8 cellular contexts compared by ENCODE assay signal in genomic region chr4:56757270-56757746, GRCh38.
DNase-seq lines count a peak whose midpoint lies in the region; ATAC-seq and TF ChIP-seq lines count a peak whose summit lies in the region.

No MANE protein-coding gene starts in this region.

- CTCF ChIA-PET in activated B cell treated with CpG ODN at 0.5 μM for 24 hours (lab: Charles Lee): interaction anchor here (0.7 to 2.0 kb wide), 3 partner anchors 11 to 79 kb away, joined by 3 to 10 read pairs (median 4); no protein-coding TSS in a partner anchor

- H3K4me1 Mint-ChIP-seq in activated B cell treated with CpG ODN at 0.5 μM for 24 hours: peaks cover 57% of the 10 kb centered on the region
- peaks cover 19 to 42% of the 10 kb centered on the region in 2 donors for H3K4me1 Mint-ChIP-seq in stimulated activated naive B cell treated with anti-CD40 and anti-IgM and Interleukin-4, amounts not matched to agents 10 μg/mL and 1 μg/mL and 100 μg/mL, for 72 hours

- H3K4me1 ChIP-seq in esophagus (ENCODE audit: control insufficient read depth in 2 of 2, insufficient read depth in 2 of 2, low read length in 1 of 2): peaks cover 3 to 4% of the 10 kb centered on the region in 2 donors

- no peaks in the 10 kb centered on the region for H3K36me3 Mint-ChIP-seq in activated B cell treated with CpG ODN at 0.5 μM for 24 hours (ENCODE audit: low read depth)
- no peaks in the 10 kb centered on the region for H3K36me3 Mint-ChIP-seq in stimulated activated naive B cell treated with anti-CD40 and anti-IgM and Interleukin-4, amounts not matched to agents 10 μg/mL and 1 μg/mL and 100 μg/mL, for 72 hours

- H3K4me3 ChIP-seq in esophagus (ENCODE audit: low read depth in 1 of 2, low read length in 2 of 2): no peak overlapping the region

- no peaks in the 10 kb centered on the region for H3K27me3 ChIP-seq in esophagus (ENCODE audit: control insufficient read depth in 1 of 2, insufficient read depth in 2 of 2, low read length in 2 of 2)

- H3K9me3 Mint-ChIP-seq in activated B cell treated with CpG ODN at 0.5 μM for 24 hours: no peaks in the 10 kb centered on the region
- H3K9me3 Mint-ChIP-seq in stimulated activated naive B cell treated with anti-CD40 and anti-IgM and Interleukin-4, amounts not matched to agents 10 μg/mL and 1 μg/mL and 100 μg/mL, for 72 hours: no peaks in the 10 kb centered on the region

- peak overlapping the region; percentile 96 for H3K27ac Mint-ChIP-seq in activated B cell treated with CpG ODN at 0.5 μM for 24 hours
- peak overlapping the region; percentile 98 for H3K27ac Mint-ChIP-seq in stimulated activated naive B cell treated with anti-CD40 and anti-IgM and Interleukin-4, amounts not matched to agents 10 μg/mL and 1 μg/mL and 100 μg/mL, for 72 hours

- 66 to 75% methylated on average over 5 of the region's 5 CpGs for WGBS in esophagus, 2 donors

- no peaks in the 10 kb centered on the region for H3K9me3 ChIP-seq in esophagus (ENCODE audit: control insufficient read depth in 2 of 2, insufficient read depth in 1 of 2, low read depth in 1 of 2, low read length in 1 of 2)

- intact Hi-C loops in activated B cell treated with CpG ODN at 0.5 μM for 24 hours (cut with micrococcal nuclease): loop anchor here (2.0 to 5.0 kb wide), 5 partner anchors 15 to 320 kb away; partner anchors contain the start of genes PAICS, PPAT and REST

- POLR2A ChIA-PET in activated B cell treated with CpG ODN at 0.5 μM for 24 hours (lab: Charles Lee): interaction anchor here (0.6 to 1.4 kb wide), 4 partner anchors 30 to 156 kb away, joined by 4 to 7 read pairs (median 4); no protein-coding TSS in a partner anchor

- DNase-seq in A172 (ENCODE audit: low spot score) (peak; percentile 83), activated B cell treated with CpG ODN at 0.5 μM for 24 hours (peak; percentile 20), NCI-H146 (lab: John Stamatoyannopoulos, UW) (no peak), HUDEP-2 (lab: John Stamatoyannopoulos, UW; ENCODE audit: unreplicated experiment in 76 of 76) (no peak)
- no peak for DNase-seq in stimulated activated naive B cell treated with anti-CD40 and anti-IgM and Interleukin-4, amounts not matched to agents 10 μg/mL and 1 μg/mL and 100 μg/mL, for 72 hours

- TF ChIP-seq CTCF in activated B cell treated with CpG ODN at 0.5 μM for 24 hours (IDR thresholded peaks at IDR 0.05): no peak

- ATAC-seq in GM19372 (IDR thresholded peaks at IDR 0.05; ENCODE audit: low read depth, unreplicated experiment): peak; percentile 42
- peak; percentile 46 for ATAC-seq in HG03280 (IDR thresholded peaks at IDR 0.05; ENCODE audit: unreplicated experiment)
- peak; percentile 63 for ATAC-seq in activated B cell treated with CpG ODN at 0.5 μM for 24 hours (ENCODE audit: low read depth)
- ATAC-seq in stimulated activated naive B cell treated with anti-CD40 and anti-IgM and Interleukin-4, amounts not matched to agents 10 μg/mL and 1 μg/mL and 100 μg/mL, for 72 hours (replicated peaks): peak; percentile 61 to 65

- H3K27ac ChIP-seq in esophagus (ENCODE audit: low read depth in 2 of 2, low read length in 1 of 2): peak overlapping the region; percentile 55 to 65

- H3K36me3 ChIP-seq in esophagus (ENCODE audit: control insufficient read depth in 2 of 2, insufficient read depth in 2 of 2, low read length in 1 of 2): no peaks in the 10 kb centered on the region

- peak overlapping the region; percentile 81 for H3K4me3 Mint-ChIP-seq in activated B cell treated with CpG ODN at 0.5 μM for 24 hours
- peak overlapping the region in 1 of 2 donors; percentile 83 for H3K4me3 Mint-ChIP-seq in stimulated activated naive B cell treated with anti-CD40 and anti-IgM and Interleukin-4, amounts not matched to agents 10 μg/mL and 1 μg/mL and 100 μg/mL, for 72 hours

- no peaks in the 10 kb centered on the region for H3K27me3 Mint-ChIP-seq in activated B cell treated with CpG ODN at 0.5 μM for 24 hours
- no peaks in the 10 kb centered on the region for H3K27me3 Mint-ChIP-seq in stimulated activated naive B cell treated with anti-CD40 and anti-IgM and Interleukin-4, amounts not matched to agents 10 μg/mL and 1 μg/mL and 100 μg/mL, for 72 hours

Comparison
In these comparisons a context has a peak if more than half of its experiments do, and no peak if none do; other contexts are left out.
1. DNase-seq: peak in A172 (single experiment) and activated B cell treated with CpG ODN at 0.5 μM for 24 hours (single experiment); none in stimulated activated naive B cell treated with anti-CD40 and anti-IgM and Interleukin-4, amounts not matched to agents 10 μg/mL and 1 μg/mL and 100 μg/mL, for 72 hours (single experiment), NCI-H146 (single experiment) and HUDEP-2 (0 of 76).
2. Peak in every context shown above with its lines, with median percentiles within 50 percentile points of each other: ATAC-seq.